Comparison of ENCODE assay signal across 10 cellular contexts in the genomic region with DNA sequence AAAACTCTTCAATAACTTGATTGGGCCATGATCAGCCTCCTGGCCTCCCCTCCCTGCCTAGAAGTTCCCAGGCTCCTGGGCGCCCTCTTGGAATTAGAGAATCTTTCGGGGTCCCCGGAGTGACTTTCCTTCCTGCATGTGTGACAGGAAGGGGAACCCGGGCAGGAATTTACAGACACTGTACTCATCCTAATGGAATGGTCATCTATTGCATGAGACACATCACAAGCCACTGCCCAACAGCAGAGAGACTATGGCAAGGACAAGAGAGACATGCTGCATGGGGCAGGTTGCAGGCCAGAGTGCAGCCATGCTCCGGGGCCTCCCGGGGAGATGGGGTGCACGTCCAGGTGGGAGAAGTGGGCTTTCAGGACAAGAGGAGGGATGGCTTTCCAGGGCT. TPM values are rescaled to one million over a fixed set of nuclear protein-coding genes. Genes with fewer than 3 reads are reported as not detected.
"Had no signal": no experiment of that assay in that cellular context is flagged by ENCODE, and none has a peak within 500 bp of the region (broad histone marks: within the 10 kb centered on the region; RNA-seq: fewer than 3 reads in every experiment).

No MANE protein-coding gene starts in this region.

RNA-seq across cellular contexts. Expression of a gene that starts 29.9 kb away (rescaled TPM):
- total RNA-seq: OCI-LY7, PC-9, Peyer's patch, Right ventricle myocardium inferior, Right ventricle myocardium superior, RPMI7951, SJCRH30, SJSA1, SK-MEL-5 had no signal
- polyA plus RNA-seq: SK-N-SH had no signal
